Comparison of ENCODE assay signal across 10 cellular contexts in genomic region chr12:45644521-45644920, GRCh38.
DNase-seq lines count a peak whose midpoint lies in the region; ATAC-seq and TF ChIP-seq lines count a peak whose summit lies in the region.
"Had no signal": no experiment of that assay in that cellular context is flagged by ENCODE, and none has a peak within 500 bp of the region (broad histone marks: within the 10 kb centered on the region; RNA-seq: fewer than 3 reads in every experiment).

No MANE protein-coding gene starts in this region.

- no peaks in the 10 kb centered on the region for H3K27me3 ChIP-seq in right atrium auricular region
- no peaks in the 10 kb centered on the region for H3K27me3 ChIP-seq in fibroblast of lung (ENCODE audit: control insufficient read depth, insufficient read depth, low read length)
- H3K27me3 ChIP-seq: brain microvascular endothelial cell had no signal

- intact Hi-C loops in left ventricle myocardium superior (cut with micrococcal nuclease) (no loop called here), left colon (cut with DNase I, micrococcal nuclease) (no loop called here)

- H3K27ac ChIP-seq in right atrium auricular region (no peak overlapping the region), fibroblast of lung (ENCODE audit: insufficient read depth, low read length) (no peak overlapping the region)
- H3K27ac ChIP-seq: brain microvascular endothelial cell, lower lobe of right lung had no signal

- no peak for TF ChIP-seq CTCF in right atrium auricular region (IDR thresholded peaks at IDR 0.05)
- no peak for TF ChIP-seq CTCF in fibroblast of lung (conservative IDR thresholded peaks at IDR 0.05 in 1 of 2, IDR thresholded peaks at IDR 0.05 in 1 of 2; ENCODE audit: low read depth in 1 of 2, low read length in 2 of 2)

- ATAC-seq in left ventricle myocardium superior (peak; percentile 30), left colon (no peak), HG03045 (IDR thresholded peaks at IDR 0.05; ENCODE audit: unreplicated experiment) (no peak)

- H3K9me3 ChIP-seq in right atrium auricular region (no peaks in the 10 kb centered on the region), fibroblast of lung (ENCODE audit: control insufficient read depth, insufficient read depth, low read depth, low read length) (no peaks in the 10 kb centered on the region)
- H3K9me3 ChIP-seq: lower lobe of right lung had no signal

- H3K4me1 ChIP-seq in right atrium auricular region (no peaks in the 10 kb centered on the region), fibroblast of lung (ENCODE audit: control insufficient read depth, extremely low read depth, insufficient read depth, low read length) (peaks cover 4% of the 10 kb centered on the region)
- H3K4me1 ChIP-seq: lower lobe of right lung had no signal

- no peaks in the 10 kb centered on the region for H3K79me2 ChIP-seq in fibroblast of lung (ENCODE audit: control insufficient read depth, insufficient read depth, low read length)

- DNase-seq in left ventricle myocardium superior, result no peak
- no peak for DNase-seq in right atrium auricular region (ENCODE audit: low spot score)
- DNase-seq in RKO (ENCODE audit: low spot score), result peak; percentile 14
- peak; percentile 34 to 61 for DNase-seq in fibroblast of lung (ENCODE audit: low read depth in 2 of 2)
- no peak for DNase-seq in SW480 (ENCODE audit: low spot score)
- DNase-seq in left colon, result no peak
- DNase-seq in GOT3 (lab: John Stamatoyannopoulos, UW), result no peak
- DNase-seq: brain microvascular endothelial cell, lower lobe of right lung had no signal

- H3K36me3 ChIP-seq in right atrium auricular region, result no peaks in the 10 kb centered on the region
- H3K36me3 ChIP-seq in fibroblast of lung (ENCODE audit: control insufficient read depth, insufficient read depth, low read length), result no peaks in the 10 kb centered on the region
- H3K36me3 ChIP-seq: brain microvascular endothelial cell, lower lobe of right lung had no signal

- H3K9ac ChIP-seq in fibroblast of lung (ENCODE audit: insufficient read depth, low read length), result no peak overlapping the region

- H3K4me2 ChIP-seq in fibroblast of lung (ENCODE audit: extremely low read depth, insufficient read depth, low read length), result no peak overlapping the region

- H4K20me1 ChIP-seq in fibroblast of lung (ENCODE audit: control insufficient read depth, extremely low read depth, insufficient read depth, low read length), result no peaks in the 10 kb centered on the region

- H2AFZ ChIP-seq in fibroblast of lung (ENCODE audit: low read length), result peak overlapping the region; percentile 57

- H3K4me3 ChIP-seq in right atrium auricular region (no peak overlapping the region), fibroblast of lung (replicated peaks in 1 of 4; ENCODE audit: control extremely low read depth in 1 of 4, insufficient read depth in 1 of 4, low read depth in 3 of 4, low read length in 4 of 4) (no peak overlapping the region)
- H3K4me3 ChIP-seq: lower lobe of right lung had no signal

Comparison
In these comparisons a context has a peak if more than half of its experiments do, and no peak if none do; other contexts are left out.
1. DNase-seq: peak in RKO (single experiment) and fibroblast of lung (2 of 2); none in left ventricle myocardium superior (single experiment), right atrium auricular region (single experiment), SW480 (single experiment), left colon (0 of 2) and GOT3 (single experiment).